ENCODE assay signal across 9 cellular contexts in genomic region chrX:130339408-130340222, GRCh38. TPM values are rescaled to one million over a fixed set of nuclear protein-coding genes. Genes with fewer than 3 reads are reported as not detected.
A peak's percentile ranks its signal among the peaks of the same experiment; 100 is the strongest.
DNase-seq lines count a peak whose midpoint lies in the region; ATAC-seq, FAIRE-seq and TF ChIP-seq lines count a peak whose summit lies in the region.
"Had no signal": no experiment of that assay in that cellular context is flagged by ENCODE, and none has a peak within 500 bp of the region (broad histone marks: within the 10 kb centered on the region; RNA-seq: fewer than 3 reads in every experiment).

TSS of gene SLC25A14 (plus strand) at chrX:130339919. CDS start at chrX:130340279, 360 bp downstream.

- H3K4me1 Mint-ChIP-seq in central memory CD8-positive, alpha-beta T cell, result peaks cover 31% of the 10 kb centered on the region

- no peaks in the 10 kb centered on the region for H3K36me3 ChIP-seq in keratinocyte (ENCODE audit: control insufficient read depth in 2 of 2, extremely low read depth in 1 of 2, insufficient read depth in 2 of 2, low read length in 2 of 2)

- no peaks in the 10 kb centered on the region for H3K9me3 ChIP-seq in keratinocyte (ENCODE audit: control insufficient read depth, low read depth, low read length)

- no peaks in the 10 kb centered on the region for H3K9me3 Mint-ChIP-seq in central memory CD8-positive, alpha-beta T cell

- no peaks in the 10 kb centered on the region for H3K79me2 ChIP-seq in keratinocyte (ENCODE audit: control insufficient read depth, insufficient read depth, low read length)

- peak; percentile 78 for DNase-seq in AG20443 (ENCODE audit: low spot score)
- DNase-seq in NCI-H345 treated with DMSO at 0.1 percent for 48 hours (lab: John Stamatoyannopoulos, UW; ENCODE audit: unreplicated experiment), result peak; percentile 45
- peak; percentile 41 for DNase-seq in activated CD4-positive, CD25-positive, alpha-beta regulatory T cell treated with anti-CD3 and anti-CD28 coated beads, Interleukin-2, amount 50 U/mL, for 16 hours (ENCODE audit: low read depth, low spot score)
- DNase-seq in central memory CD8-positive, alpha-beta T cell (ENCODE audit: low spot score in 2 of 2), result peak; percentile 42 to 57
- DNase-seq in keratinocyte (ENCODE audit: low read depth, low spot score), result peak; percentile 13
- peak; percentile 45 for DNase-seq in stimulated activated CD4-positive, alpha-beta T cell treated with anti-CD3 and anti-CD28 coated beads, Interleukin-15, amount 100 ng/mL, for 48 hours (ENCODE audit: low read depth in 2 of 2)

- peak within 1 kb of the TSS; percentile 69 for H3K9ac ChIP-seq in keratinocyte (ENCODE audit: control insufficient read depth, extremely low read depth, insufficient read depth, low read length)

- no peaks in the 10 kb centered on the region for H3K27me3 Mint-ChIP-seq in central memory CD8-positive, alpha-beta T cell

- H3K27me3 ChIP-seq in keratinocyte (ENCODE audit: control insufficient read depth, extremely low read depth, insufficient read depth, low read length), result no peaks in the 10 kb centered on the region

- peak within 1 kb of the TSS; percentile 99 for H3K4me3 Mint-ChIP-seq in central memory CD8-positive, alpha-beta T cell

- no peak for TF ChIP-seq CTCF in keratinocyte (optimal IDR thresholded peaks at IDR 0.05 in 1 of 3, IDR thresholded peaks at IDR 0.05 in 1 of 3, conservative IDR thresholded peaks at IDR 0.05 in 1 of 3; ENCODE audit: extremely low read depth in 1 of 3, insufficient read depth in 2 of 3, low read length in 3 of 3)

- dilution Hi-C loops in keratinocyte (cut with MboI; ENCODE audit: extremely low pct_ligation_motif_present, low sequenced_read_pairs), result no loop called here

- peak within 1 kb of the TSS; percentile 95 for H2AFZ ChIP-seq in keratinocyte (ENCODE audit: control insufficient read depth, low read length)

- peaks cover 4% of the 10 kb centered on the region for H3K36me3 Mint-ChIP-seq in central memory CD8-positive, alpha-beta T cell (ENCODE audit: insufficient read depth)

- peak within 1 kb of the TSS; percentile 56 to 81 (median 73) for H3K4me3 ChIP-seq in keratinocyte (ENCODE audit: control insufficient read depth in 2 of 3, extremely low read depth in 1 of 3, insufficient read depth in 2 of 3, low read depth in 1 of 3, low read length in 3 of 3)

- peak within 1 kb of the TSS; percentile 95 for H3K27ac Mint-ChIP-seq in central memory CD8-positive, alpha-beta T cell (ENCODE audit: low read depth)

- H3K9me1 ChIP-seq in keratinocyte (ENCODE audit: control insufficient read depth, extremely low read depth, insufficient read depth, low read length), result no peaks in the 10 kb centered on the region

- peak within 1 kb of the TSS; percentile 60 for H3K27ac ChIP-seq in keratinocyte (ENCODE audit: control insufficient read depth, insufficient read depth, low read length)

- FAIRE-seq in keratinocyte (lab: Jason Lieb, UNC), result no peak
- FAIRE-seq: TTC549 had no signal

- ATAC-seq in GM19025 (IDR thresholded peaks at IDR 0.05; ENCODE audit: low read depth, unreplicated experiment) (peak; percentile 96), HG03196 (IDR thresholded peaks at IDR 0.05; ENCODE audit: unreplicated experiment) (peak; percentile 97)
- ATAC-seq in central memory CD8-positive, alpha-beta T cell (replicated peaks; ENCODE audit: extremely low read depth, poor library complexity, severe bottlenecking), result peak; percentile 95

- H3K4me1 ChIP-seq in keratinocyte (ENCODE audit: control insufficient read depth, extremely low read depth, insufficient read depth, low read length), result peaks cover 3% of the 10 kb centered on the region

- H4K20me1 ChIP-seq in keratinocyte (ENCODE audit: control insufficient read depth, extremely low read depth, insufficient read depth, low read length), result no peaks in the 10 kb centered on the region

- peak within 1 kb of the TSS; percentile 77 for H3K4me2 ChIP-seq in keratinocyte (ENCODE audit: control insufficient read depth, extremely low read depth, insufficient read depth, low read depth, low read length)

RNA-seq across cellular contexts. Expression of gene SLC25A14, which starts in this region (rescaled TPM):
- polyA plus RNA-seq in keratinocyte, result 9.7 to 19.4 TPM (median 13.6 TPM) in 3 replicates
- polyA plus RNA-seq in keratinocyte (2011; ENCODE audit: low read depth), result 9.4 TPM
- 5.6 and 8.4 TPM in 2 replicates for polyA plus RNA-seq in keratinocyte (2011; cell fraction: cytosol; rRNA removed)
- 23.2 and 34.4 TPM in 2 replicates for polyA plus RNA-seq in keratinocyte (2011; cell fraction: nucleus; rRNA removed)
- polyA plus RNA-seq in keratinocyte (2012; ENCODE audit: low replicate concordance), result 8.7 and 8.8 TPM in 2 replicates
- 2.7 to 6.9 TPM (median 5.7 TPM) in 3 replicates for polyA minus RNA-seq in keratinocyte
- polyA minus RNA-seq in keratinocyte (2011; cell fraction: cytosol; rRNA and poly(A)+ RNA removed), result 5.8 TPM
- polyA minus RNA-seq in keratinocyte (2011; cell fraction: nucleus; rRNA and poly(A)+ RNA removed), result 6.2 and 12.3 TPM in 2 replicates

Comparison
In these comparisons a context has a peak if more than half of its experiments do, and no peak if none do; other contexts are left out.
1. Peak in every context shown above with its lines: DNase-seq, ATAC-seq, H3K4me3 ChIP-seq and H3K27ac ChIP-seq.
2. DNase-seq: peak in every context shown above with its lines; median percentile 78 in AG20443; 50 in central memory CD8-positive, alpha-beta T cell; 45 in NCI-H345 treated with DMSO at 0.1 percent for 48 hours; 45 in stimulated activated CD4-positive, alpha-beta T cell treated with anti-CD3 and anti-CD28 coated beads, Interleukin-15, amount 100 ng/mL, for 48 hours; 41 in activated CD4-positive, CD25-positive, alpha-beta regulatory T cell treated with anti-CD3 and anti-CD28 coated beads, Interleukin-2, amount 50 U/mL, for 16 hours; 13 in keratinocyte.